Comparison of ENCODE assay signal across 8 cellular contexts in the genomic region with DNA sequence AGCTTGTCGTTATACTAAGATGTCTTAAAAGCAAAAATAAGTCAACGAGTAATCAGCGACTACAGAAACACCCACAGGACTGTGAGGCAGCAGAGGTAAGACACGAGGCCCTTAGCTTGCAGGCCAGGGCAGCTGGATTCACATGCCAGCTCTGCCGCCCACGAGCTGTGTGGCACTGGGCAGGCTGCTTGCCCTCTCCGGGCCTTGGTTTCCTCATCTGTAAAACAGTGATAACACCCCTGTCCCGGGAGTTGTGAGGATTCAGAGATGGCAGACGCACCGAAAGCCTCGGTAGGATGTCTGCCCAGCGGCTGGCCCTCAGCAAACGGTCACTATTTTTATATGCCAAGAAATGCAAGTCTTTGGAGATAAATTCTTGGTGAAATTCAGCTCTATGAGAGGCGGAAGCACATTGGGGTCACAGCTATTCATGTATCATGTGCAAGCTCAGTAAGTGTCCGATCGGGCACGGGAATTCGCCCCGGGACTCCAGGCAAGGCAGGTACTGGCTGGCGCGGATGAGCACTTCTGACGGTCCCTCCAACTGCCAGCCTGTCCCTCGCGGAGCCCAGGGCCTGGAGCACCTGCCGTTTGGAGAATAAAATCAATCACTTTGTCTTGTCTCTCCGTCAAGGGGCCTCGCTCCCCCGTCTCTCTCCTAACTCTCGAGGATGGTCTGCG.
DNase-seq lines count a peak whose midpoint lies in the region; ATAC-seq and TF ChIP-seq lines count a peak whose summit lies in the region.

No MANE protein-coding gene starts in this region.

- no peaks in the 10 kb centered on the region for H3K9me2 ChIP-seq in DOHH2 (replicated peaks; ENCODE audit: control insufficient read depth, low read length)

- H3K4me2 ChIP-seq in DOHH2 (ENCODE audit: low read length) = peak overlapping the region; percentile 74

- no peak for ATAC-seq in HG02588 (IDR thresholded peaks at IDR 0.05; ENCODE audit: unreplicated experiment)
- no peak for ATAC-seq in HG02970 (IDR thresholded peaks at IDR 0.05; ENCODE audit: low FRiP score, unreplicated experiment)
- ATAC-seq in GM19467 (IDR thresholded peaks at IDR 0.05; ENCODE audit: unreplicated experiment) = no peak

- no peak for TF ChIP-seq CTCF in DOHH2 (IDR thresholded peaks at IDR 0.05; ENCODE audit: low read depth, low read length, poor library complexity, severe bottlenecking)
- no peak for TF ChIP-seq CTCF in epithelial cell of esophagus (IDR thresholded peaks at IDR 0.05; ENCODE audit: insufficient read depth, low read depth, low read length, missing control alignments)

- H3K4me1 ChIP-seq in DOHH2 (ENCODE audit: control insufficient read depth, low read length) (peaks cover 50% of the 10 kb centered on the region), neuron (ENCODE audit: insufficient read depth, low read length) (peaks cover 2% of the 10 kb centered on the region)

- H3K9me3 ChIP-seq in DOHH2 (ENCODE audit: control insufficient read depth, insufficient read depth, low read length) (no peaks in the 10 kb centered on the region), neuron (ENCODE audit: low read length) (no peaks in the 10 kb centered on the region)

- H3K36me3 ChIP-seq in DOHH2 (ENCODE audit: control insufficient read depth, low read length) (no peaks in the 10 kb centered on the region), neuron (ENCODE audit: insufficient read depth, low read length) (no peaks in the 10 kb centered on the region)

- H3K4me3 ChIP-seq in DOHH2 (ENCODE audit: low read length) = peak overlapping the region; percentile 74
- H3K4me3 ChIP-seq in epithelial cell of esophagus (ENCODE audit: low read length) = peak overlapping the region; percentile 43
- H3K4me3 ChIP-seq in neuron (ENCODE audit: low read length) = peak overlapping the region; percentile 57

- H4K20me1 ChIP-seq in DOHH2 (ENCODE audit: control insufficient read depth, insufficient read depth, low read depth, low read length) = no peaks in the 10 kb centered on the region

- peak overlapping the region; percentile 24 for H2AFZ ChIP-seq in neuron (ENCODE audit: low read depth, low read length)

- H3K79me2 ChIP-seq in DOHH2 (ENCODE audit: control insufficient read depth, low read length) = peaks cover 38% of the 10 kb centered on the region

- peak; percentile 45 to 74 for DNase-seq in NCI-H526 (lab: John Stamatoyannopoulos, UW)
- DNase-seq in epithelial cell of esophagus (ENCODE audit: low read depth) = no peak
- no peak for DNase-seq in stimulated activated CD4-positive, alpha-beta T cell treated with anti-CD3 and anti-CD28 coated beads, Interleukin-15, amount 100 ng/mL, for 24 hours

- H3K27me3 ChIP-seq in DOHH2 (ENCODE audit: control insufficient read depth, low read length) (no peaks in the 10 kb centered on the region), neuron (ENCODE audit: insufficient read depth, low read length) (no peaks in the 10 kb centered on the region)

- H3K27ac ChIP-seq in DOHH2 (ENCODE audit: low read depth, low read length) = no peak overlapping the region

- peaks cover 13% of the 10 kb centered on the region for H3F3A ChIP-seq in DOHH2 (ENCODE audit: control insufficient read depth, insufficient read depth)

Comparison
In these comparisons a context has a peak if more than half of its experiments do, and no peak if none do; other contexts are left out.
1. DNase-seq: peak in NCI-H526 (2 of 2); none in epithelial cell of esophagus (single experiment) and stimulated activated CD4-positive, alpha-beta T cell treated with anti-CD3 and anti-CD28 coated beads, Interleukin-15, amount 100 ng/mL, for 24 hours (single experiment).
2. Peak in every context shown above with its lines, with median percentiles within 50 percentile points of each other: H3K4me3 ChIP-seq.